In the genomic region with DNA sequence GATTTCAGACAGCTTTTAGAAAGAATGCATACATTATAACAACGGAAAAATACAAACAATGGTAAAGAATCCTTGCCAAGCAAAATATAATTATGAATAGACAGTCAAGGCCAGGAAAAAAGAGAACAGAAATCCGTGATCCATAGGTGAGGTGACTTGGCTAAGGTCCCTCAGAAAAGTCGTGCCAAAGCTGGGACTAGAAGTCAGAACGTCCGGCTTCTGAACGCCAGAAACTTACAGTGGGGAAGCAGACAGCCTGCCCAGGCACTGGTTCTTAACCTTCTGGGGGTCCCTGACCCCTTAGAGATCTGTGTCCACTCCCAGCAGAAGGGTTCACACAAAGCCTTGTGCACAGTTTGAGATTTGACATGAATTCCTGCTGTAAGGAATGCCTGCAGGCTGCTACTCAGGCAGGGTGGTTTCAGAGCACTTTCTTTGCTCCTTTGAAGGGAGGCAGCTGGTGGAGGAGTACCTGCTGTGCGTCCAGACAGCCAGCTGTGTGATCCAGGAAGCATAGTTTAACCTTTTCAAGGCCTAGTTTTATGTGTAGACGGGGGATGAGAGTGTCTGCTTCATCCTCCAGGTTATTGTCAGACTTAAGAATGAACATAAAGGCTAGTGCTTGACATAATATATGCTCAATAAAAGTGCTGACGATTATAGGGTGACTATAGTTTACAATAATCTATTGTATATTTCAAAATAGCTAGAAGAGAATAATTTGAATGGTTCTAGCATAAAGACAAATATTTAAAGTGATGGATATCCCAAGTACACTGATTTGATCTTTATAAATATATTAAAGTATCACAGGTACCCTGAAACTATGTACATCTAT, we compare ENCODE assay signal across 1 cellular context.
TF ChIP-seq lines count a peak whose summit lies in the region.

No MANE protein-coding gene starts in this region.

TF ChIP-seq in H1, 55 proteins besides CTCF, POLR2A, EP300 and RAD21:
- no peak for TF ChIP-seq BCL11A (IDR thresholded peaks at IDR 0.05; ENCODE audit: low read depth in 2 of 2, low read length in 2 of 2)
- no peak for TF ChIP-seq POLR2AphosphoS5 (IDR thresholded peaks at IDR 0.05; ENCODE audit: low read depth, low read length)
- no peak for TF ChIP-seq GTF2F1 (IDR thresholded peaks at IDR 0.05; ENCODE audit: borderline replicate concordance, low read depth, low read length)
- no peak for TF ChIP-seq SP2 (IDR thresholded peaks at IDR 0.05; ENCODE audit: low read length)
- no peak for TF ChIP-seq SIRT6 (IDR thresholded peaks at IDR 0.05; ENCODE audit: low read length)
- no peak for TF ChIP-seq JUN (IDR thresholded peaks at IDR 0.05; ENCODE audit: low read depth, low read length)
- 0 out of 2 replicates have a peak, but pooled peaks have one; percentile 61 for TF ChIP-seq TEAD4 (IDR thresholded peaks at IDR 0.05; ENCODE audit: low read depth, low read length)
- TF ChIP-seq TBP (IDR thresholded peaks at IDR 0.05; ENCODE audit: low read depth, low read length): no peak
- no peak for TF ChIP-seq ATF2 (IDR thresholded peaks at IDR 0.05; ENCODE audit: low read length)
- no peak for TF ChIP-seq BACH1 (IDR thresholded peaks at IDR 0.05; ENCODE audit: low read length)
- TF ChIP-seq NRF1 (IDR thresholded peaks at IDR 0.05; ENCODE audit: low read depth, low read length): no peak
- TF ChIP-seq RFX5 (IDR thresholded peaks at IDR 0.05; ENCODE audit: borderline replicate concordance, low read depth, low read length): no peak
- TF ChIP-seq YY1 (IDR thresholded peaks at IDR 0.05; ENCODE audit: low read depth, low read length): no peak
- TF ChIP-seq EZH2 (IDR thresholded peaks at IDR 0.05; ENCODE audit: low read depth, low read length, severe bottlenecking): no peak
- TF ChIP-seq, protein P1, sequence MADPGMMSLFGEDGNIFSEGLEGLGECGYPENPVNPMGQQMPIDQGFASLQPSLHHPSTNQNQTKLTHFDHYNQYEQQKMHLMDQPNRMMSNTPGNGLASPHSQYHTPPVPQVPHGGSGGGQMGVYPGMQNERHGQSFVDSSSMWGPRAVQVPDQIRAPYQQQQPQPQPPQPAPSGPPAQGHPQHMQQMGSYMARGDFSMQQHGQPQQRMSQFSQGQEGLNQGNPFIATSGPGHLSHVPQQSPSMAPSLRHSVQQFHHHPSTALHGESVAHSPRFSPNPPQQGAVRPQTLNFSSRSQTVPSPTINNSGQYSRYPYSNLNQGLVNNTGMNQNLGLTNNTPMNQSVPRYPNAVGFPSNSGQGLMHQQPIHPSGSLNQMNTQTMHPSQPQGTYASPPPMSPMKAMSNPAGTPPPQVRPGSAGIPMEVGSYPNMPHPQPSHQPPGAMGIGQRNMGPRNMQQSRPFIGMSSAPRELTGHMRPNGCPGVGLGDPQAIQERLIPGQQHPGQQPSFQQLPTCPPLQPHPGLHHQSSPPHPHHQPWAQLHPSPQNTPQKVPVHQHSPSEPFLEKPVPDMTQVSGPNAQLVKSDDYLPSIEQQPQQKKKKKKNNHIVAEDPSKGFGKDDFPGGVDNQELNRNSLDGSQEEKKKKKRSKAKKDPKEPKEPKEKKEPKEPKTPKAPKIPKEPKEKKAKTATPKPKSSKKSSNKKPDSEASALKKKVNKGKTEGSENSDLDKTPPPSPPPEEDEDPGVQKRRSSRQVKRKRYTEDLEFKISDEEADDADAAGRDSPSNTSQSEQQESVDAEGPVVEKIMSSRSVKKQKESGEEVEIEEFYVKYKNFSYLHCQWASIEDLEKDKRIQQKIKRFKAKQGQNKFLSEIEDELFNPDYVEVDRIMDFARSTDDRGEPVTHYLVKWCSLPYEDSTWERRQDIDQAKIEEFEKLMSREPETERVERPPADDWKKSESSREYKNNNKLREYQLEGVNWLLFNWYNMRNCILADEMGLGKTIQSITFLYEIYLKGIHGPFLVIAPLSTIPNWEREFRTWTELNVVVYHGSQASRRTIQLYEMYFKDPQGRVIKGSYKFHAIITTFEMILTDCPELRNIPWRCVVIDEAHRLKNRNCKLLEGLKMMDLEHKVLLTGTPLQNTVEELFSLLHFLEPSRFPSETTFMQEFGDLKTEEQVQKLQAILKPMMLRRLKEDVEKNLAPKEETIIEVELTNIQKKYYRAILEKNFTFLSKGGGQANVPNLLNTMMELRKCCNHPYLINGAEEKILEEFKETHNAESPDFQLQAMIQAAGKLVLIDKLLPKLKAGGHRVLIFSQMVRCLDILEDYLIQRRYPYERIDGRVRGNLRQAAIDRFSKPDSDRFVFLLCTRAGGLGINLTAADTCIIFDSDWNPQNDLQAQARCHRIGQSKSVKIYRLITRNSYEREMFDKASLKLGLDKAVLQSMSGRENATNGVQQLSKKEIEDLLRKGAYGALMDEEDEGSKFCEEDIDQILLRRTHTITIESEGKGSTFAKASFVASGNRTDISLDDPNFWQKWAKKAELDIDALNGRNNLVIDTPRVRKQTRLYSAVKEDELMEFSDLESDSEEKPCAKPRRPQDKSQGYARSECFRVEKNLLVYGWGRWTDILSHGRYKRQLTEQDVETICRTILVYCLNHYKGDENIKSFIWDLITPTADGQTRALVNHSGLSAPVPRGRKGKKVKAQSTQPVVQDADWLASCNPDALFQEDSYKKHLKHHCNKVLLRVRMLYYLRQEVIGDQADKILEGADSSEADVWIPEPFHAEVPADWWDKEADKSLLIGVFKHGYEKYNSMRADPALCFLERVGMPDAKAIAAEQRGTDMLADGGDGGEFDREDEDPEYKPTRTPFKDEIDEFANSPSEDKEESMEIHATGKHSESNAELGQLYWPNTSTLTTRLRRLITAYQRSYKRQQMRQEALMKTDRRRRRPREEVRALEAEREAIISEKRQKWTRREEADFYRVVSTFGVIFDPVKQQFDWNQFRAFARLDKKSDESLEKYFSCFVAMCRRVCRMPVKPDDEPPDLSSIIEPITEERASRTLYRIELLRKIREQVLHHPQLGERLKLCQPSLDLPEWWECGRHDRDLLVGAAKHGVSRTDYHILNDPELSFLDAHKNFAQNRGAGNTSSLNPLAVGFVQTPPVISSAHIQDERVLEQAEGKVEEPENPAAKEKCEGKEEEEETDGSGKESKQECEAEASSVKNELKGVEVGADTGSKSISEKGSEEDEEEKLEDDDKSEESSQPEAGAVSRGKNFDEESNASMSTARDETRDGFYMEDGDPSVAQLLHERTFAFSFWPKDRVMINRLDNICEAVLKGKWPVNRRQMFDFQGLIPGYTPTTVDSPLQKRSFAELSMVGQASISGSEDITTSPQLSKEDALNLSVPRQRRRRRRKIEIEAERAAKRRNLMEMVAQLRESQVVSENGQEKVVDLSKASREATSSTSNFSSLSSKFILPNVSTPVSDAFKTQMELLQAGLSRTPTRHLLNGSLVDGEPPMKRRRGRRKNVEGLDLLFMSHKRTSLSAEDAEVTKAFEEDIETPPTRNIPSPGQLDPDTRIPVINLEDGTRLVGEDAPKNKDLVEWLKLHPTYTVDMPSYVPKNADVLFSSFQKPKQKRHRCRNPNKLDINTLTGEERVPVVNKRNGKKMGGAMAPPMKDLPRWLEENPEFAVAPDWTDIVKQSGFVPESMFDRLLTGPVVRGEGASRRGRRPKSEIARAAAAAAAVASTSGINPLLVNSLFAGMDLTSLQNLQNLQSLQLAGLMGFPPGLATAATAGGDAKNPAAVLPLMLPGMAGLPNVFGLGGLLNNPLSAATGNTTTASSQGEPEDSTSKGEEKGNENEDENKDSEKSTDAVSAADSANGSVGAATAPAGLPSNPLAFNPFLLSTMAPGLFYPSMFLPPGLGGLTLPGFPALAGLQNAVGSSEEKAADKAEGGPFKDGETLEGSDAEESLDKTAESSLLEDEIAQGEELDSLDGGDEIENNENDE (IDR thresholded peaks at IDR 0.05; ENCODE audit: insufficient replicate concordance, low read length): no peak
- no peak for TF ChIP-seq SIX5 (IDR thresholded peaks at IDR 0.05; ENCODE audit: low read depth, low read length)
- TF ChIP-seq, protein P2, sequence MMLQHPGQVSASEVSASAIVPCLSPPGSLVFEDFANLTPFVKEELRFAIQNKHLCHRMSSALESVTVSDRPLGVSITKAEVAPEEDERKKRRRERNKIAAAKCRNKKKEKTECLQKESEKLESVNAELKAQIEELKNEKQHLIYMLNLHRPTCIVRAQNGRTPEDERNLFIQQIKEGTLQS (IDR thresholded peaks at IDR 0.05; ENCODE audit: insufficient read depth, low read depth, low read length): no peak
- TF ChIP-seq FOSL1 (IDR thresholded peaks at IDR 0.05; ENCODE audit: insufficient read depth, low read depth, low read length): no peak
- TF ChIP-seq SP1 (IDR thresholded peaks at IDR 0.05; ENCODE audit: low read depth, low read length): no peak
- no peak for TF ChIP-seq KDM5A (IDR thresholded peaks at IDR 0.05; ENCODE audit: low read length)
- no peak for TF ChIP-seq RXRA (IDR thresholded peaks at IDR 0.05; ENCODE audit: insufficient read depth, low read depth, low read length)
- TF ChIP-seq RNF2 (IDR thresholded peaks at IDR 0.05; ENCODE audit: borderline replicate concordance, low read depth, low read length, missing control alignments, poor library complexity, severe bottlenecking): no peak
- TF ChIP-seq TCF12 (IDR thresholded peaks at IDR 0.05; ENCODE audit: low read depth, low read length): peak; percentile 89
- TF ChIP-seq SIN3A (conservative IDR thresholded peaks at IDR 0.05 in 1 of 2, IDR thresholded peaks at IDR 0.05 in 1 of 2; ENCODE audit: low read depth in 1 of 2, low read length in 2 of 2): peak; percentile 84 to 88; a peak in 3 of 4 replicates
- no peak for TF ChIP-seq MAFK (IDR thresholded peaks at IDR 0.05; ENCODE audit: low read depth, low read length)
TF ChIP-seq in H1: peak in this region for 3.
